8 cellular contexts compared by ENCODE assay signal in the genomic region with DNA sequence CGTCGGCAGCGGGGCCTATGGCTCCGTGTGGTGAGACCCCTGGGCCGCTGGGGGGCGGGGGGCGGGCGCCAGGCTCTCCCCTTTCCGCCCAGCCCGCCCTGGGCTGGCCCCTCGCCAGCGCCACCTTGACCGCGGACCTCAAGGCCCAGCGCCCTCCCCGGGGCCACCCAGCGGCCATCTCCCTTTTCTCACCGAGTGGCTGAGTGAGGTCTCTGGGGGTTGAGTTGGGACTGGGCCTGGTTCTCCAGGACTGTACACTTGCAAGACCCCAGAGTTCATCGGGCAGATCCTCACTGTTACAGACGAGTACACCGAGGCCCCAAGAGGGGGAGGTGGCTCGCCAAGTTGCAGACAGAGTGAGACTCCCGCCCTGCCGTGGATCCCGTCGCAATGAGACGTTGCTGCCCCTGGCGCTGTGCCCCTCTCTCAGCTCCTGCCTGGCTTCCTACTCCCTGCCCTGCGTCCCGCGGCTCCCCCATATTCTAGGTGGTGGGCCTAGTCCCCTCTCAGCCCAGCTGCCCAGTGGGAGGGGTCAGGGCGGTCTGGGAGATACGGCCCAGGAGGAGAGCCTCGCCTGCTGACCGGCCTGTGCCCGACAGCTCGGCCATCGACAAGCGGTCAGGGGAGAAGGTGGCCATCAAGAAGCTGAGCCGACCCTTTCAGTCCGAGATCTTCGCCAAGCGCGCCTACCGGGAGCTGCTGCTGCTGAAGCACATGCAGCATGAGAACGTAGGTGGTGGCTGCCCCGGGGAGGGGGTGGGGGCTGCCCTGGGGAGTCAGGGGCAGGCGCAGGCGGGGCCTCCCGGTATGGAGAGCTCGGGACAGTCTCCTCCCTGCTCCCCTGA. TPM values are rescaled to one million over a fixed set of nuclear protein-coding genes. Genes with fewer than 3 reads are reported as not detected.
DNase-seq lines count a peak whose midpoint lies in the region; ATAC-seq, FAIRE-seq and TF ChIP-seq lines count a peak whose summit lies in the region.

No MANE protein-coding gene starts in this region.

- DNase-seq in GM19239 (ENCODE audit: insufficient read length, low spot score) (peak; percentile 41), M059J (ENCODE audit: low read depth) (peak; percentile 21), esophagus muscularis mucosa (ENCODE audit: extremely low spot score) (no peak), neuronal stem cell (ENCODE audit: low spot score) (peak; percentile 21), vagina (ENCODE audit: extremely low spot score in 2 of 2) (peak in 1 of 2 donors; percentile 85), nucleus accumbens (lab: John Stamatoyannopoulos, UW) (no peak)
- DNase-seq in activated CD8-positive, alpha-beta memory T cell treated with anti-CD3 and anti-CD28 coated beads for 4 hours (ENCODE audit: low read depth in 2 of 2) = peak; percentile 40 to 44

- no peak overlapping the region for H4K91ac ChIP-seq in neuronal stem cell (ENCODE audit: low read depth, low read length, poor library complexity)

- 27% methylated on average over 26 of the region's 51 CpGs for WGBS in esophagus muscularis mucosa
- no CpG with 5 or more reads among the region's 51 CpGs for WGBS in neuronal stem cell (ENCODE audit: extremely low coverage in 2 of 2, insufficient read length in 2 of 2, insufficient replicate concordance in 1 of 2), 2 donors

- H2BK120ac ChIP-seq in neuronal stem cell (ENCODE audit: low read depth, low read length) = peak overlapping the region; percentile 62

- H3K9ac ChIP-seq in neuronal stem cell (ENCODE audit: low read depth, low read length, poor library complexity) = peak overlapping the region; percentile 73

- peak overlapping the region; percentile 68 for H2BK12ac ChIP-seq in neuronal stem cell (ENCODE audit: low read length)

- TF ChIP-seq POLR2A in esophagus muscularis mucosa (IDR thresholded peaks at IDR 0.05; ENCODE audit: low read depth) (no peak), vagina (IDR thresholded peaks at IDR 0.05) (no peak)

- H3K4me2 ChIP-seq in neuronal stem cell (ENCODE audit: insufficient read depth, low read length, poor library complexity, severe bottlenecking) = peak overlapping the region; percentile 75

- H3K4me3 ChIP-seq in esophagus muscularis mucosa (peak overlapping the region; percentile 50 to 62 (median 52)), neuronal stem cell (ENCODE audit: low read length in 2 of 2) (peak overlapping the region in 1 of 2 donors; percentile 67), vagina (peak overlapping the region; percentile 50 to 59)

- peak overlapping the region; percentile 31 for H2AK5ac ChIP-seq in neuronal stem cell (ENCODE audit: low read depth, low read length)

- peak overlapping the region in 2 of 4 donors; percentile 36 to 53 for H3K27ac ChIP-seq in esophagus muscularis mucosa (replicated peaks in 1 of 4)
- H3K27ac ChIP-seq in neuronal stem cell (replicated peaks; ENCODE audit: low read length) = no peak overlapping the region
- peak overlapping the region; percentile 73 for H3K27ac ChIP-seq in vagina

- peak overlapping the region; percentile 83 for H2AFZ ChIP-seq in neuronal stem cell (ENCODE audit: low read length)

- peak overlapping the region; percentile 65 for H3K14ac ChIP-seq in neuronal stem cell (ENCODE audit: low read length)

- TF ChIP-seq CTCF in esophagus muscularis mucosa (IDR thresholded peaks at IDR 0.05) (no peak), vagina (IDR thresholded peaks at IDR 0.05) (no peak)

- H3K18ac ChIP-seq in neuronal stem cell (ENCODE audit: low read length) = peak overlapping the region; percentile 88

- H3K27me3 ChIP-seq in esophagus muscularis mucosa (peaks cover 0 to 69% (median 7%) of the 10 kb centered on the region in 4 donors), neuronal stem cell (ENCODE audit: control insufficient read depth in 3 of 3, insufficient read depth in 3 of 3, low read depth in 1 of 3, low read length in 3 of 3) (peaks cover 4 to 43% (median 28%) of the 10 kb centered on the region in 3 experiments), vagina (no peaks in the 10 kb centered on the region)

- no peaks in the 10 kb centered on the region for H3K36me3 ChIP-seq in esophagus muscularis mucosa
- no peaks in the 10 kb centered on the region for H3K36me3 ChIP-seq in neuronal stem cell (replicated peaks in 1 of 2; ENCODE audit: control insufficient read depth in 2 of 2, insufficient read depth in 2 of 2, low read length in 2 of 2)
- no peaks in the 10 kb centered on the region for H3K36me3 ChIP-seq in vagina

- no peak overlapping the region for H3K4ac ChIP-seq in neuronal stem cell (ENCODE audit: low read length)

- H3K9me3 ChIP-seq in esophagus muscularis mucosa (no peaks in the 10 kb centered on the region), neuronal stem cell (replicated peaks in 1 of 2; ENCODE audit: control insufficient read depth in 2 of 2, insufficient read depth in 1 of 2, low read depth in 1 of 2, low read length in 2 of 2) (no peaks in the 10 kb centered on the region), vagina (no peaks in the 10 kb centered on the region)

- no peaks in the 10 kb centered on the region for H3K79me1 ChIP-seq in neuronal stem cell (ENCODE audit: low read depth, low read length)

- no peak for TF ChIP-seq EP300 in esophagus muscularis mucosa (IDR thresholded peaks at IDR 0.05)

- peak overlapping the region; percentile 60 for H2BK15ac ChIP-seq in neuronal stem cell (ENCODE audit: low read length)

- H3K4me1 ChIP-seq in esophagus muscularis mucosa = peaks cover 14 to 33% (median 29%) of the 10 kb centered on the region in 4 donors
- H3K4me1 ChIP-seq in neuronal stem cell (ENCODE audit: control insufficient read depth in 2 of 2, insufficient read depth in 1 of 2, low read depth in 1 of 2, low read length in 2 of 2) = peaks cover 11 to 30% of the 10 kb centered on the region in 2 donors
- H3K4me1 ChIP-seq in vagina = peaks cover 24% of the 10 kb centered on the region

- FAIRE-seq in GM19239 (lab: Jason Lieb, UNC) = no peak

- peak overlapping the region; percentile 25 for H3K23ac ChIP-seq in neuronal stem cell (ENCODE audit: low read depth, low read length, poor library complexity)

- intact Hi-C loops in esophagus muscularis mucosa (cut with DNase I) (no loop called here), vagina (cut with DNase I) (loop anchor here (5.0 kb wide), 1 partner anchor 66 kb away; a partner anchor contains a TSS)

- H4K8ac ChIP-seq in neuronal stem cell (ENCODE audit: low read depth, low read length) = peak overlapping the region; percentile 70

- no peak for ATAC-seq in GM18520 (IDR thresholded peaks at IDR 0.05; ENCODE audit: unreplicated experiment)

- H2BK5ac ChIP-seq in neuronal stem cell (ENCODE audit: low read length) = peak overlapping the region; percentile 67

RNA-seq across cellular contexts. Expression of a gene that starts 0.6 kb away (rescaled TPM):
- 1.8 and 4.0 TPM in 2 replicates for total RNA-seq in M059J (2014; rRNA removed; shearing (Covaris generic))
- 1 to 10 TPM; 2.1 to 5.0 (median 4.5) TPM for total RNA-seq in esophagus muscularis mucosa
- 0.54 TPM for polyA plus RNA-seq in neuronal stem cell (2013, experiment 1 of 2)
- polyA plus RNA-seq in neuronal stem cell (2013, experiment 2 of 2) = 0.40 TPM
- total RNA-seq in vagina = 21.9 TPM

Comparison
In these comparisons a context has a peak if more than half of its experiments do, and no peak if none do; other contexts are left out.
1. DNase-seq: peak in GM19239 (single experiment), M059J (single experiment), activated CD8-positive, alpha-beta memory T cell treated with anti-CD3 and anti-CD28 coated beads for 4 hours (2 of 2) and neuronal stem cell (single experiment); none in esophagus muscularis mucosa (single experiment) and nucleus accumbens (0 of 56).